ENCODE assay signal across 2 cellular contexts in the genomic region with DNA sequence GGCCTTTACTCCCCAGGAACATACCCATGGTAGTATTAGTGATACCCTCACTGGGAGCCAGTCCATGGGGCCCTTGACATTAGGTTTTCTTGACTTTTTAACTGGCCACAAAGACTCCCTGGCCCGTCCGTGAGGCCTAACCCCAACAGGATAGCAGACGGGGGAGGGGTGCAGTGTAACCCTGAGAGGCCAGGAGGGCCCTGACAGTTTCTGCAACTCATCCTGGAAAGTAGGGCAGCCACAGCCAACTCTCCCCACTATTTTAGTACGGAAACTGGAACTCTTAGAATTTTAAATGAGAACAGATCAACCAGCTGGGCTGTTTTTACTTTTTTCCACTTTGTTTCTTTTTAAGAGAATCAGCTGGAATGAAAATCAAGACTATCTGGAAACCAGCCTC.
TF ChIP-seq lines count a peak whose summit lies in the region.

No MANE protein-coding gene starts in this region.

TF ChIP-seq in GM23338, 12 proteins besides CTCF, POLR2A, EP300 and RAD21:
- TF ChIP-seq CREB1 (CRISPR knock-in tag; IDR thresholded peaks at IDR 0.05; ENCODE audit: low read depth) (no peak), EZH2 (IDR thresholded peaks at IDR 0.05; ENCODE audit: low read depth, unreplicated experiment) (no peak)
- TF ChIP-seq, protein P1, sequence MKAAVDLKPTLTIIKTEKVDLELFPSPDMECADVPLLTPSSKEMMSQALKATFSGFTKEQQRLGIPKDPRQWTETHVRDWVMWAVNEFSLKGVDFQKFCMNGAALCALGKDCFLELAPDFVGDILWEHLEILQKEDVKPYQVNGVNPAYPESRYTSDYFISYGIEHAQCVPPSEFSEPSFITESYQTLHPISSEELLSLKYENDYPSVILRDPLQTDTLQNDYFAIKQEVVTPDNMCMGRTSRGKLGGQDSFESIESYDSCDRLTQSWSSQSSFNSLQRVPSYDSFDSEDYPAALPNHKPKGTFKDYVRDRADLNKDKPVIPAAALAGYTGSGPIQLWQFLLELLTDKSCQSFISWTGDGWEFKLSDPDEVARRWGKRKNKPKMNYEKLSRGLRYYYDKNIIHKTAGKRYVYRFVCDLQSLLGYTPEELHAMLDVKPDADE (IDR thresholded peaks at IDR 0.05) = no peak
- TF ChIP-seq, protein P2, sequence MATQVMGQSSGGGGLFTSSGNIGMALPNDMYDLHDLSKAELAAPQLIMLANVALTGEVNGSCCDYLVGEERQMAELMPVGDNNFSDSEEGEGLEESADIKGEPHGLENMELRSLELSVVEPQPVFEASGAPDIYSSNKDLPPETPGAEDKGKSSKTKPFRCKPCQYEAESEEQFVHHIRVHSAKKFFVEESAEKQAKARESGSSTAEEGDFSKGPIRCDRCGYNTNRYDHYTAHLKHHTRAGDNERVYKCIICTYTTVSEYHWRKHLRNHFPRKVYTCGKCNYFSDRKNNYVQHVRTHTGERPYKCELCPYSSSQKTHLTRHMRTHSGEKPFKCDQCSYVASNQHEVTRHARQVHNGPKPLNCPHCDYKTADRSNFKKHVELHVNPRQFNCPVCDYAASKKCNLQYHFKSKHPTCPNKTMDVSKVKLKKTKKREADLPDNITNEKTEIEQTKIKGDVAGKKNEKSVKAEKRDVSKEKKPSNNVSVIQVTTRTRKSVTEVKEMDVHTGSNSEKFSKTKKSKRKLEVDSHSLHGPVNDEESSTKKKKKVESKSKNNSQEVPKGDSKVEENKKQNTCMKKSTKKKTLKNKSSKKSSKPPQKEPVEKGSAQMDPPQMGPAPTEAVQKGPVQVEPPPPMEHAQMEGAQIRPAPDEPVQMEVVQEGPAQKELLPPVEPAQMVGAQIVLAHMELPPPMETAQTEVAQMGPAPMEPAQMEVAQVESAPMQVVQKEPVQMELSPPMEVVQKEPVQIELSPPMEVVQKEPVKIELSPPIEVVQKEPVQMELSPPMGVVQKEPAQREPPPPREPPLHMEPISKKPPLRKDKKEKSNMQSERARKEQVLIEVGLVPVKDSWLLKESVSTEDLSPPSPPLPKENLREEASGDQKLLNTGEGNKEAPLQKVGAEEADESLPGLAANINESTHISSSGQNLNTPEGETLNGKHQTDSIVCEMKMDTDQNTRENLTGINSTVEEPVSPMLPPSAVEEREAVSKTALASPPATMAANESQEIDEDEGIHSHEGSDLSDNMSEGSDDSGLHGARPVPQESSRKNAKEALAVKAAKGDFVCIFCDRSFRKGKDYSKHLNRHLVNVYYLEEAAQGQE (IDR thresholded peaks at IDR 0.05; ENCODE audit: unreplicated experiment) = no peak

TF ChIP-seq in K562, 482 proteins besides CTCF, POLR2A, EP300 and RAD21:
- TF ChIP-seq HIVEP1 (CRISPR knock-in tag; IDR thresholded peaks at IDR 0.05) (no peak), NFE2 (IDR thresholded peaks at IDR 0.05; ENCODE audit: low read depth) (peak; percentile 44)
TF ChIP-seq in K562: peak in this region for 1.
